Comparison of ENCODE assay signal across 9 cellular contexts in genomic region chr13:44305845-44306244, GRCh38.
DNase-seq lines count a peak whose midpoint lies in the region; ATAC-seq and TF ChIP-seq lines count a peak whose summit lies in the region.
"Had no signal": no experiment of that assay in that cellular context is flagged by ENCODE, and none has a peak within 500 bp of the region (broad histone marks: within the 10 kb centered on the region; RNA-seq: fewer than 3 reads in every experiment).

No MANE protein-coding gene starts in this region.

- no peaks in the 10 kb centered on the region for H3K36me3 ChIP-seq in colonic mucosa

- peaks cover 0 to 3% (median 0%) of the 10 kb centered on the region in 5 donors for H3K27me3 Mint-ChIP-seq in naive thymus-derived CD8-positive, alpha-beta T cell

- H3K4me3 Mint-ChIP-seq in naive thymus-derived CD8-positive, alpha-beta T cell: peak overlapping the region in 8 of 10 donors; percentile 4 to 79 (median 56)
- H3K4me3 Mint-ChIP-seq: central memory CD8-positive, alpha-beta T cell had no signal

- H3K4me1 ChIP-seq in colonic mucosa: peaks cover 15% of the 10 kb centered on the region

- peak overlapping the region; percentile 37 for H3K27ac ChIP-seq in colonic mucosa

- intact Hi-C loops in colonic mucosa (cut with DNase I): no loop called here

- no peaks in the 10 kb centered on the region for H3K9me3 ChIP-seq in colonic mucosa

- no peak overlapping the region for H3K4me3 ChIP-seq in colonic mucosa

- H3K36me3 Mint-ChIP-seq in naive thymus-derived CD8-positive, alpha-beta T cell: no peaks in the 10 kb centered on the region

- TF ChIP-seq CTCF in colonic mucosa (IDR thresholded peaks at IDR 0.05): no peak

- no peaks in the 10 kb centered on the region for H3K9me3 Mint-ChIP-seq in naive thymus-derived CD8-positive, alpha-beta T cell

- DNase-seq in COR-L47 (lab: John Stamatoyannopoulos, UW) (peak; percentile 35), NCI-H2029 (lab: John Stamatoyannopoulos, UW) (peak; percentile 45), colonic mucosa (no peak), NCI-H1436 (lab: John Stamatoyannopoulos, UW) (no peak), NCI-H2227 (lab: John Stamatoyannopoulos, UW; ENCODE audit: unreplicated experiment) (no peak)
- no peak for DNase-seq in naive thymus-derived CD8-positive, alpha-beta T cell
- no peak for DNase-seq in stimulated activated CD4-positive, alpha-beta T cell treated with anti-CD3 and anti-CD28 coated beads, Interleukin-1b, Interleukin-23, amount 100 ng/mL, for 48 hours

- peak overlapping the region in 9 of 10 donors; percentile 1 to 95 (median 78) for H3K27ac Mint-ChIP-seq in naive thymus-derived CD8-positive, alpha-beta T cell

- peak overlapping the region in 1 of 2 donors; percentile 80 for H3K9ac ChIP-seq in colonic mucosa (ENCODE audit: low read depth in 2 of 2, low read length in 2 of 2)

- POLR2A ChIA-PET in naive thymus-derived CD8-positive, alpha-beta T cell (lab: Charles Lee): interaction anchor here (1.0 to 1.3 kb wide), 2 partner anchors 27 to 31 kb away, joined by 4 to 5 read pairs; no protein-coding TSS in a partner anchor

- no peaks in the 10 kb centered on the region for H3K27me3 ChIP-seq in colonic mucosa

- peaks cover 17 to 36% (median 26%) of the 10 kb centered on the region in 4 donors for H3K4me1 Mint-ChIP-seq in naive thymus-derived CD8-positive, alpha-beta T cell

- ATAC-seq in naive thymus-derived CD8-positive, alpha-beta T cell: no peak
- no peak for ATAC-seq in HG03521 (IDR thresholded peaks at IDR 0.05; ENCODE audit: unreplicated experiment)

Comparison
In these comparisons a context has a peak if more than half of its experiments do, and no peak if none do; other contexts are left out.
1. DNase-seq: peak in COR-L47 (single experiment) and NCI-H2029 (single experiment); none in colonic mucosa (single experiment), naive thymus-derived CD8-positive, alpha-beta T cell (0 of 10), stimulated activated CD4-positive, alpha-beta T cell treated with anti-CD3 and anti-CD28 coated beads, Interleukin-1b, Interleukin-23, amount 100 ng/mL, for 48 hours (single experiment), NCI-H1436 (single experiment) and NCI-H2227 (single experiment).